16 cellular contexts compared by ENCODE assay signal in genomic region chr20:8151371-8151770, GRCh38. TPM values are rescaled to one million over a fixed set of nuclear protein-coding genes. Genes with fewer than 3 reads are reported as not detected.
DNase-seq lines count a peak whose midpoint lies in the region; ATAC-seq and TF ChIP-seq lines count a peak whose summit lies in the region.
"Had no signal": no experiment of that assay in that cellular context is flagged by ENCODE, and none has a peak within 500 bp of the region (broad histone marks: within the 10 kb centered on the region; RNA-seq: fewer than 3 reads in every experiment).

No MANE protein-coding gene starts in this region.

- H3K36me3 Mint-ChIP-seq in T-helper 17 cell (ENCODE audit: low read depth): no peaks in the 10 kb centered on the region
- H3K36me3 Mint-ChIP-seq: CD8-positive, alpha-beta T cell had no signal

- ATAC-seq in T-helper 17 cell: peak; percentile 18
- no peak for ATAC-seq in left lung
- ATAC-seq in GM18907 (IDR thresholded peaks at IDR 0.05; ENCODE audit: unreplicated experiment): no peak
- ATAC-seq: CD8-positive, alpha-beta T cell had no signal

- H3K4me1 Mint-ChIP-seq in T-helper 17 cell: peaks cover 53% of the 10 kb centered on the region

- H3K79me2 ChIP-seq in ACC112 (ENCODE audit: control insufficient read depth, insufficient read depth, low read length, unreplicated experiment): no peaks in the 10 kb centered on the region

- H3K27ac Mint-ChIP-seq in T-helper 17 cell: peak overlapping the region; percentile 56
- H3K27ac Mint-ChIP-seq: CD8-positive, alpha-beta T cell had no signal

- H3K9me3 ChIP-seq in T-helper 17 cell (ENCODE audit: control insufficient read depth, low read length, poor library complexity, severe bottlenecking) (no peaks in the 10 kb centered on the region), left lung (no peaks in the 10 kb centered on the region)
- H3K9me3 ChIP-seq: ascending aorta, MG63, right lobe of liver had no signal

- H3K4me1 ChIP-seq in ACC112 (ENCODE audit: control insufficient read depth, insufficient read depth, low read length, unreplicated experiment) (peaks cover 87% of the 10 kb centered on the region), left lung (peaks cover 0 to 67% of the 10 kb centered on the region in 2 donors)

- H3K4me3 Mint-ChIP-seq in T-helper 17 cell: peak overlapping the region; percentile 19
- H3K4me3 Mint-ChIP-seq: CD8-positive, alpha-beta T cell had no signal

- no peak for TF ChIP-seq CTCF in left lung (IDR thresholded peaks at IDR 0.05)

- no peaks in the 10 kb centered on the region for H3K27me3 Mint-ChIP-seq in T-helper 17 cell

- no peaks in the 10 kb centered on the region for H3K36me3 ChIP-seq in ACC112 (ENCODE audit: insufficient read depth, low read length)
- H3K36me3 ChIP-seq in left lung: no peaks in the 10 kb centered on the region
- H3K36me3 ChIP-seq: ascending aorta, MG63, right lobe of liver, WERI-Rb-1 had no signal

- intact Hi-C loops in left lung (cut with DNase I): no loop called here

- DNase-seq in DMS153 (lab: John Stamatoyannopoulos, UW): peak; percentile 36
- no peak for DNase-seq in T-helper 17 cell
- DNase-seq in left lung: no peak
- DNase-seq in HPDE6-E6E7 (ENCODE audit: extremely low spot score): no peak
- no peak for DNase-seq in effector CD4-positive, alpha-beta T cell
- no peak for DNase-seq in NCI-H187 treated with DMSO at 0.1 percent for 48 hours (lab: John Stamatoyannopoulos, UW)
- DNase-seq: activated T-cell treated with anti-CD3 and anti-CD28 coated beads, Interleukin-2, amount 50 U/mL, for 1 hour; CD8-positive, alpha-beta T cell; NCI-H526 treated with DMSO at 0.1 percent for 48 hours; right lobe of liver; WERI-Rb-1 had no signal

- H3K27me3 ChIP-seq in ACC112 (ENCODE audit: insufficient read depth, low read length) (no peaks in the 10 kb centered on the region), left lung (no peaks in the 10 kb centered on the region)
- H3K27me3 ChIP-seq: ascending aorta, MG63, right lobe of liver had no signal

- H3K27ac ChIP-seq in ACC112 (ENCODE audit: low read depth, low read length) (peak overlapping the region; percentile 89), left lung (peak overlapping the region; percentile 8 to 23)
- H3K27ac ChIP-seq: ascending aorta, SK-N-MC, WERI-Rb-1 had no signal

- H2AFZ ChIP-seq in ACC112 (ENCODE audit: low read length, unreplicated experiment): no peak overlapping the region

- no peak overlapping the region for H3K4me3 ChIP-seq in ACC112 (ENCODE audit: low read depth, low read length)
- H3K4me3 ChIP-seq in left lung: no peak overlapping the region
- H3K4me3 ChIP-seq: ascending aorta, MG63, right lobe of liver, SK-N-MC had no signal

RNA-seq across cellular contexts. Expression of gene PLCB1, which starts 19.3 kb away (rescaled TPM):
- total RNA-seq in T-helper 17 cell (10 to 100 TPM; 19.1 to 23.1 TPM), left lung (1 to 10 TPM; 8.8 to 9.6 TPM)
